ENCODE assay signal across 23 cellular contexts in the genomic region with DNA sequence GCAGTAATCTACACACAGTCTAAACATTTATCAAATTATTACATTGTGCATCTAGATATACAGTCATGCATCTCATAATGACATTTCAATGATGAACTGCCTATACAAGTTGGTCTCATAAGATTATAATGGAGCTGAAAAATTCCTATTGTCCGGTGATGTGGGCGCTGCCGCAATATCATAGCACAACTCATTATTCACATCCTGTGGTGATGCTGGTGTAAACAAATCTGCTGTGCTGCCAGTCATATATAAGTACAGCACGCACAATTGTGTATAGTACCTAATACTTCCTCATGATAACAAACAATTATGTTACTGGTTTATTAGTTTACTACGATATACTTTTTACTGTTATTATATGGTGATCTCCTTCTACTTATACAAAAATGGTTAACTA.
"Had no signal": no experiment of that assay in that cellular context is flagged by ENCODE, and none has a peak within 500 bp of the region (broad histone marks: within the 10 kb centered on the region; RNA-seq: fewer than 3 reads in every experiment).

No MANE protein-coding gene starts in this region.

- ATAC-seq: activated T-helper 17 cell treated with anti-CD3 and anti-CD28 coated beads, Interleukin-2, amount 50 U/mL, for 72 hours; T-cell had no signal

- H3K9me3 Mint-ChIP-seq: activated CD4-positive, alpha-beta T cell treated with anti-CD3 and anti-CD28 coated beads, Interleukin-2, amount 10 ng/mL, durations not matched to agents 7 days and 5 days; activated naive CD8-positive, alpha-beta T cell treated with anti-CD3 and anti-CD28 coated beads, Interleukin-2, amount 10 ng/mL, durations not matched to agents 7 days and 5 days had no signal

- H3K36me3 Mint-ChIP-seq: activated CD4-positive, alpha-beta memory T cell treated with anti-CD3 and anti-CD28 coated beads for 36 hours; activated naive CD8-positive, alpha-beta T cell treated with anti-CD3 and anti-CD28 coated beads, Interleukin-2, amount 10 ng/mL, durations not matched to agents 7 days and 5 days; T-cell had no signal

- H3K4me1 Mint-ChIP-seq: activated CD4-positive, alpha-beta T cell treated with anti-CD3 and anti-CD28 coated beads, Interleukin-2, amount 10 ng/mL, durations not matched to agents 7 days and 5 days; activated naive CD8-positive, alpha-beta T cell treated with anti-CD3 and anti-CD28 coated beads, Interleukin-2, amount 10 ng/mL, durations not matched to agents 7 days and 5 days; activated T-helper 17 cell treated with anti-CD3 and anti-CD28 coated beads, Interleukin-2, amount 50 U/mL, for 72 hours; T-cell had no signal

- H3K4me3 ChIP-seq: adrenal gland, breast epithelium, PC-9 had no signal

- DNase-seq: activated CD4-positive, alpha-beta memory T cell treated with anti-CD3 and anti-CD28 coated beads for 36 hours; activated CD4-positive, alpha-beta T cell treated with anti-CD3 and anti-CD28 coated beads, Interleukin-2, amount 10 ng/mL, durations not matched to agents 7 days and 5 days; activated CD4-positive, CD25-positive, alpha-beta regulatory T cell; activated CD8-positive, alpha-beta memory T cell treated with anti-CD3 and anti-CD28 coated beads for 24 hours; activated naive CD4-positive, alpha-beta T cell treated with anti-CD3 and anti-CD28 coated beads, Interleukin-2, amount 50 U/mL, for 16 hours; activated naive CD8-positive, alpha-beta T cell treated with anti-CD3 and anti-CD28 coated beads, Interleukin-2, amount 10 ng/mL, durations not matched to agents 7 days and 5 days; activated T-cell treated with anti-CD3 and anti-CD28 coated beads, Interleukin-2, amount 50 U/mL, for 48 hours; adrenal gland; anterior cingulate cortex; caudate nucleus; Kasumi-1; NCI-H1105 treated with DMSO at 0.1 percent for 48 hours; NCI-H1436 treated with DMSO at 0.1 percent for 48 hours; NCI-H187; NCI-H2081; NCI-H524; PC-9; SHP77 treated with DMSO at 0.1 percent for 48 hours; T-cell; T-helper 2 cell; T1000 had no signal

- H3K4me3 Mint-ChIP-seq: activated CD4-positive, alpha-beta memory T cell treated with anti-CD3 and anti-CD28 coated beads for 36 hours; activated CD4-positive, alpha-beta T cell treated with anti-CD3 and anti-CD28 coated beads, Interleukin-2, amount 10 ng/mL, durations not matched to agents 7 days and 5 days; activated naive CD8-positive, alpha-beta T cell treated with anti-CD3 and anti-CD28 coated beads, Interleukin-2, amount 10 ng/mL, durations not matched to agents 7 days and 5 days; activated T-helper 17 cell treated with anti-CD3 and anti-CD28 coated beads, Interleukin-2, amount 50 U/mL, for 72 hours; T-cell had no signal

- H3K27ac Mint-ChIP-seq: activated CD4-positive, alpha-beta memory T cell treated with anti-CD3 and anti-CD28 coated beads for 36 hours; activated CD4-positive, alpha-beta T cell treated with anti-CD3 and anti-CD28 coated beads, Interleukin-2, amount 10 ng/mL, durations not matched to agents 7 days and 5 days; activated naive CD8-positive, alpha-beta T cell treated with anti-CD3 and anti-CD28 coated beads, Interleukin-2, amount 10 ng/mL, durations not matched to agents 7 days and 5 days; activated T-helper 17 cell treated with anti-CD3 and anti-CD28 coated beads, Interleukin-2, amount 50 U/mL, for 72 hours; T-cell had no signal

- H3K27me3 Mint-ChIP-seq: activated CD4-positive, alpha-beta memory T cell treated with anti-CD3 and anti-CD28 coated beads for 36 hours; activated CD4-positive, alpha-beta T cell treated with anti-CD3 and anti-CD28 coated beads, Interleukin-2, amount 10 ng/mL, durations not matched to agents 7 days and 5 days; activated naive CD8-positive, alpha-beta T cell treated with anti-CD3 and anti-CD28 coated beads, Interleukin-2, amount 10 ng/mL, durations not matched to agents 7 days and 5 days; activated T-helper 17 cell treated with anti-CD3 and anti-CD28 coated beads, Interleukin-2, amount 50 U/mL, for 72 hours; T-cell had no signal
